Comparison of ENCODE assay signal across 8 cellular contexts in genomic region chr4:6710282-6710681, GRCh38. TPM values are rescaled to one million over a fixed set of nuclear protein-coding genes. Genes with fewer than 3 reads are reported as not detected.
DNase-seq lines count a peak whose midpoint lies in the region; ATAC-seq and TF ChIP-seq lines count a peak whose summit lies in the region.

No MANE protein-coding gene starts in this region.

- no peaks in the 10 kb centered on the region for H3K27me3 Mint-ChIP-seq in activated T-cell treated with anti-CD3 and anti-CD28 coated beads, Interleukin-2, amount 50 U/mL, for 24 hours
- H3K27me3 Mint-ChIP-seq in activated T-helper 17 cell treated with anti-CD3 and anti-CD28 coated beads, Interleukin-2, amount 50 U/mL, for 72 hours, result no peaks in the 10 kb centered on the region

- H3K4me1 ChIP-seq in iPS-20b (ENCODE audit: insufficient read depth, low read length) (peaks cover 11% of the 10 kb centered on the region), thoracic aorta (ENCODE audit: control insufficient read depth in 1 of 2, low read depth in 2 of 2) (peaks cover 33 to 44% of the 10 kb centered on the region in 2 donors)

- H3K4me1 Mint-ChIP-seq in activated T-cell treated with anti-CD3 and anti-CD28 coated beads, Interleukin-2, amount 50 U/mL, for 24 hours (ENCODE audit: low read depth), result peaks cover 48% of the 10 kb centered on the region
- H3K4me1 Mint-ChIP-seq in activated T-helper 17 cell treated with anti-CD3 and anti-CD28 coated beads, Interleukin-2, amount 50 U/mL, for 72 hours, result peaks cover 45% of the 10 kb centered on the region

- H3K4me3 Mint-ChIP-seq in activated T-cell treated with anti-CD3 and anti-CD28 coated beads, Interleukin-2, amount 50 U/mL, for 24 hours, result peak overlapping the region; percentile 98
- H3K4me3 Mint-ChIP-seq in activated T-helper 17 cell treated with anti-CD3 and anti-CD28 coated beads, Interleukin-2, amount 50 U/mL, for 72 hours, result peak overlapping the region; percentile 87

- H3K9me3 Mint-ChIP-seq in activated T-cell treated with anti-CD3 and anti-CD28 coated beads, Interleukin-2, amount 50 U/mL, for 24 hours, result no peaks in the 10 kb centered on the region
- H3K9me3 Mint-ChIP-seq in activated T-helper 17 cell treated with anti-CD3 and anti-CD28 coated beads, Interleukin-2, amount 50 U/mL, for 72 hours, result no peaks in the 10 kb centered on the region

- H3K27ac ChIP-seq in iPS-20b (ENCODE audit: low read length) (no peak overlapping the region), thoracic aorta (peak overlapping the region; percentile 47 to 84)

- H3K36me3 ChIP-seq in iPS-20b (ENCODE audit: insufficient read depth, low read depth, low read length) (peaks cover 17% of the 10 kb centered on the region; the same call in 1 of the 2 replicates), thoracic aorta (no peaks in the 10 kb centered on the region)

- no peak for ATAC-seq in activated T-helper 17 cell treated with anti-CD3 and anti-CD28 coated beads, Interleukin-2, amount 50 U/mL, for 72 hours (replicated peaks)
- ATAC-seq in thoracic aorta (ENCODE audit: insufficient number of reproducible peaks, low FRiP score, low read depth) (no peak), GM21619 (IDR thresholded peaks at IDR 0.05; ENCODE audit: unreplicated experiment) (no peak), GM21515 (IDR thresholded peaks at IDR 0.05; ENCODE audit: unreplicated experiment) (no peak)
- no peak for ATAC-seq in activated CD4-positive, CD25-positive, alpha-beta regulatory T cell treated with anti-CD3 and anti-CD28 coated beads, Interleukin-2, amount 50 U/mL, for 24 hours

- H3K27me3 ChIP-seq in iPS-20b (ENCODE audit: insufficient read depth, low read length) (peaks cover 36% of the 10 kb centered on the region), thoracic aorta (replicated peaks; ENCODE audit: insufficient read depth) (no peaks in the 10 kb centered on the region)

- TF ChIP-seq CTCF in thoracic aorta (IDR thresholded peaks at IDR 0.05), result no peak

- H3K36me3 Mint-ChIP-seq in activated T-cell treated with anti-CD3 and anti-CD28 coated beads, Interleukin-2, amount 50 U/mL, for 24 hours (ENCODE audit: low read depth), result peaks cover 44% of the 10 kb centered on the region
- H3K36me3 Mint-ChIP-seq in activated T-helper 17 cell treated with anti-CD3 and anti-CD28 coated beads, Interleukin-2, amount 50 U/mL, for 72 hours (ENCODE audit: low read depth), result peaks cover 46% of the 10 kb centered on the region

- H3K4me3 ChIP-seq in iPS-20b (ENCODE audit: low read length) (peak overlapping the region; percentile 98), thoracic aorta (peak overlapping the region; percentile 96)

- DNase-seq in activated T-cell treated with anti-CD3 and anti-CD28 coated beads, Interleukin-2, amount 50 U/mL, for 24 hours, result peak; percentile 34
- no peak for DNase-seq in activated T-cell treated with anti-CD3 and anti-CD28 coated beads, Interleukin-2, amount 50 U/mL, for 1 hour
- no peak for DNase-seq in thoracic aorta (ENCODE audit: low spot score)

- H3K9ac ChIP-seq in iPS-20b (ENCODE audit: low read depth, low read length), result peak overlapping the region; percentile 86; the same call in 1 of the 2 replicates

- H3K27ac Mint-ChIP-seq in activated T-cell treated with anti-CD3 and anti-CD28 coated beads, Interleukin-2, amount 50 U/mL, for 24 hours, result peak overlapping the region; percentile 98
- H3K27ac Mint-ChIP-seq in activated T-helper 17 cell treated with anti-CD3 and anti-CD28 coated beads, Interleukin-2, amount 50 U/mL, for 72 hours, result peak overlapping the region; percentile 98

- no peaks in the 10 kb centered on the region for H3K9me3 ChIP-seq in iPS-20b (ENCODE audit: insufficient read depth, low read depth, low read length)
- no peaks in the 10 kb centered on the region for H3K9me3 ChIP-seq in thoracic aorta

RNA-seq across cellular contexts. Expression of gene MRFAP1L1, which starts 0.6 kb away (rescaled TPM):
- 10 to 100 TPM; 35.8 to 53.6 TPM for total RNA-seq in activated T-helper 17 cell treated with anti-CD3 and anti-CD28 coated beads, Interleukin-2, amount 50 U/mL, for 72 hours
- 10 to 100 TPM; 47.1 to 62.6 TPM for total RNA-seq in thoracic aorta

RNA-seq across cellular contexts. Expression of gene BLOC1S4, which starts 5.7 kb away (rescaled TPM):
- 10 to 100 TPM; 15.9 to 17.7 TPM for total RNA-seq in activated T-helper 17 cell treated with anti-CD3 and anti-CD28 coated beads, Interleukin-2, amount 50 U/mL, for 72 hours
- 10 to 100 TPM; 18.1 to 27.4 TPM for total RNA-seq in thoracic aorta

RNA-seq across cellular contexts. Expression of gene S100P, which starts 16.6 kb away (rescaled TPM):
- total RNA-seq in activated T-helper 17 cell treated with anti-CD3 and anti-CD28 coated beads, Interleukin-2, amount 50 U/mL, for 72 hours, result 1 to 10 TPM in 1 of 2 donors, under 1 TPM in 1; 0.87 to 2.5 TPM
- 1 to 10 TPM in 1 of 2 donors, not detected in 1; 1.2 TPM for total RNA-seq in thoracic aorta
